In genomic region chr7:47579458-47579857, GRCh38 we compare ENCODE assay signal across 9 cellular contexts. TPM values are rescaled to one million over a fixed set of nuclear protein-coding genes. Genes with fewer than 3 reads are reported as not detected.
A peak's percentile ranks its signal among the peaks of the same experiment; 100 is the strongest.
DNase-seq lines count a peak whose midpoint lies in the region; ATAC-seq and TF ChIP-seq lines count a peak whose summit lies in the region.
"Had no signal": no experiment of that assay in that cellular context is flagged by ENCODE, and none has a peak within 500 bp of the region (broad histone marks: within the 10 kb centered on the region; RNA-seq: fewer than 3 reads in every experiment).

No MANE protein-coding gene starts in this region.

- CTCF ChIA-PET in AG04449 (lab: Yijun Ruan, JAX) = interaction anchor here (0.9 kb wide), 1 partner anchor 314 kb away, joined by 3 read pairs; no protein-coding TSS in a partner anchor
- CTCF ChIA-PET in Panc1 (lab: Charles Lee) = interaction anchor here (0.6 to 0.7 kb wide), 2 partner anchors 243 to 1185 kb away, joined by 3 to 7 read pairs; no protein-coding TSS in a partner anchor

- intact Hi-C loops in Panc1 (cut with micrococcal nuclease; ENCODE audit: unreplicated experiment) = loop anchor here (5.0 to 10.0 kb wide), 3 partner anchors 58 to 505 kb away; partner anchors contain the start of gene UPP1
- intact Hi-C loops in psoas muscle (cut with DNase I) = loop anchor here in 1 of 2 donors (10.0 kb wide), 2 partner anchors 135 to 235 kb away; no protein-coding TSS in a partner anchor

- WGBS in psoas muscle, 3 donors = 86 to 100% (median 86%) methylated on average over 3 of the region's 3 CpGs

- H3K4me3 ChIP-seq in AG04449 (ENCODE audit: low read depth, low read length) (peak overlapping the region; percentile 82), Panc1 (ENCODE audit: low read depth in 2 of 2, low read length in 2 of 2) (peak overlapping the region; percentile 79 to 92), fibroblast of lung (replicated peaks in 1 of 4; ENCODE audit: control extremely low read depth in 1 of 4, insufficient read depth in 1 of 4, low read depth in 3 of 4, low read length in 4 of 4) (peak overlapping the region in 2 of 4 experiments; percentile 88 to 89), psoas muscle (no peak overlapping the region)

- POLR2A ChIA-PET in AG04449 (lab: Yijun Ruan, JAX) = interaction anchor here (1.4 kb wide), 1 partner anchor 207 kb away, joined by 5 read pairs; no protein-coding TSS in a partner anchor
- POLR2A ChIA-PET in Panc1 (lab: Charles Lee) = interaction anchor here (0.6 to 1.0 kb wide), 3 partner anchors 21 to 240 kb away, joined by 3 to 8 read pairs (median 5); no protein-coding TSS in a partner anchor

- ATAC-seq in Panc1 = no peak
- ATAC-seq in psoas muscle = no peak
- ATAC-seq: effector memory CD8-positive, alpha-beta T cell had no signal

- no peak overlapping the region for H2AFZ ChIP-seq in fibroblast of lung (ENCODE audit: low read length)

- H3K36me3 ChIP-seq in Panc1 (ENCODE audit: control insufficient read depth, insufficient read depth, low read length) (peaks cover 12% of the 10 kb centered on the region; the same call in 1 of the 2 replicates), fibroblast of lung (ENCODE audit: control insufficient read depth, insufficient read depth, low read length) (peaks cover 5% of the 10 kb centered on the region), psoas muscle (ENCODE audit: insufficient read depth in 1 of 2, low read depth in 1 of 2) (no peaks in the 10 kb centered on the region)

- peaks cover 58% of the 10 kb centered on the region for H3K79me2 ChIP-seq in fibroblast of lung (ENCODE audit: control insufficient read depth, insufficient read depth, low read length)

- H3K9ac ChIP-seq in fibroblast of lung (ENCODE audit: insufficient read depth, low read length) = no peak overlapping the region

- DNase-seq in AG04449 (ENCODE audit: low read depth, low spot score) = no peak
- no peak for DNase-seq in Panc1 (ENCODE audit: low read depth, low spot score)
- no peak for DNase-seq in fibroblast of lung (ENCODE audit: low read depth in 2 of 2)
- DNase-seq in psoas muscle = no peak
- no peak for DNase-seq in amniotic stem cell (lab: John Stamatoyannopoulos, UW)
- no peak for DNase-seq in medulla oblongata (ENCODE audit: extremely low spot score)
- no peak for DNase-seq in HCEC 1CT
- DNase-seq in cortex of kidney (lab: John Stamatoyannopoulos, UW) = no peak
- DNase-seq: effector memory CD8-positive, alpha-beta T cell had no signal

- H3K27me3 ChIP-seq in Panc1 (ENCODE audit: control insufficient read depth, insufficient read depth, low read length) (no peaks in the 10 kb centered on the region), fibroblast of lung (ENCODE audit: control insufficient read depth, insufficient read depth, low read length) (no peaks in the 10 kb centered on the region), psoas muscle (ENCODE audit: insufficient read depth in 3 of 3, low read length in 2 of 3) (no peaks in the 10 kb centered on the region)

- no TSS peak for BruUV-seq in Panc1 (replicated peaks; lab: Mats Ljungman, UMichigan)

- H3K4me2 ChIP-seq in fibroblast of lung (ENCODE audit: extremely low read depth, insufficient read depth, low read length) = peak overlapping the region; percentile 74

- TF ChIP-seq CTCF in AG04449 (IDR thresholded peaks at IDR 0.05; ENCODE audit: insufficient read depth, low read length, missing control alignments) = no peak
- TF ChIP-seq CTCF in Panc1 (IDR thresholded peaks at IDR 0.05) = no peak
- no peak for TF ChIP-seq CTCF in fibroblast of lung (conservative IDR thresholded peaks at IDR 0.05 in 1 of 2, IDR thresholded peaks at IDR 0.05 in 1 of 2; ENCODE audit: low read depth in 1 of 2, low read length in 2 of 2)
- no peak for TF ChIP-seq CTCF in psoas muscle (IDR thresholded peaks at IDR 0.05)

- peak overlapping the region; percentile 100 for H3K27ac ChIP-seq in Panc1 (ENCODE audit: low read length)
- peak overlapping the region; percentile 26 for H3K27ac ChIP-seq in fibroblast of lung (ENCODE audit: insufficient read depth, low read length)
- H3K27ac ChIP-seq in psoas muscle = peak overlapping the region; percentile 3

- no peaks in the 10 kb centered on the region for H4K20me1 ChIP-seq in fibroblast of lung (ENCODE audit: control insufficient read depth, extremely low read depth, insufficient read depth, low read length)

- H3K4me1 ChIP-seq in Panc1 (ENCODE audit: control insufficient read depth, insufficient read depth, low read length) (peaks cover 80% of the 10 kb centered on the region), fibroblast of lung (ENCODE audit: control insufficient read depth, extremely low read depth, insufficient read depth, low read length) (peaks cover 41% of the 10 kb centered on the region), psoas muscle (peaks cover 29% of the 10 kb centered on the region)

- in situ Hi-C loops in Panc1 (cut with HindIII; ENCODE audit: low pct_unique_long_range_greater_than_20kb, low sequenced_read_pairs) = no loop called here

- H3K9me3 ChIP-seq in Panc1 (ENCODE audit: control insufficient read depth, insufficient read depth, low read depth, low read length) (no peaks in the 10 kb centered on the region), fibroblast of lung (ENCODE audit: control insufficient read depth, insufficient read depth, low read depth, low read length) (no peaks in the 10 kb centered on the region), psoas muscle (no peaks in the 10 kb centered on the region)

RNA-seq across cellular contexts. Expression of gene TNS3, which starts 2.5 kb away (rescaled TPM):
- total RNA-seq in Panc1 (2021; ENCODE audit: unreplicated experiment) (533 TPM), fibroblast of lung (52.6 and 88.8 TPM in 2 replicates), psoas muscle (10 to 100 TPM; 35.0 to 75.3 (median 45.6) TPM)
- polyA plus RNA-seq in Panc1 (2012; ENCODE audit: insufficient read length) = 322 TPM
- polyA plus RNA-seq in fibroblast of lung (52.9 and 74.4 TPM in 2 replicates), psoas muscle (10 to 100 TPM; 11.5 to 20.2 (median 12.5) TPM)
- 54.7 and 86.1 TPM in 2 replicates for polyA plus RNA-seq in fibroblast of lung (2012)
- 200 and 269 TPM in 2 replicates for polyA minus RNA-seq in fibroblast of lung (ENCODE audit: low replicate concordance)

Comparison
In these comparisons a context has a peak if more than half of its experiments do, and no peak if none do; other contexts are left out.
1. H3K27ac ChIP-seq: peak in every context shown above with its lines; median percentile 100 in Panc1; 26 in fibroblast of lung; 3 in psoas muscle.